ENCODE assay signal across 23 cellular contexts in the genomic region with DNA sequence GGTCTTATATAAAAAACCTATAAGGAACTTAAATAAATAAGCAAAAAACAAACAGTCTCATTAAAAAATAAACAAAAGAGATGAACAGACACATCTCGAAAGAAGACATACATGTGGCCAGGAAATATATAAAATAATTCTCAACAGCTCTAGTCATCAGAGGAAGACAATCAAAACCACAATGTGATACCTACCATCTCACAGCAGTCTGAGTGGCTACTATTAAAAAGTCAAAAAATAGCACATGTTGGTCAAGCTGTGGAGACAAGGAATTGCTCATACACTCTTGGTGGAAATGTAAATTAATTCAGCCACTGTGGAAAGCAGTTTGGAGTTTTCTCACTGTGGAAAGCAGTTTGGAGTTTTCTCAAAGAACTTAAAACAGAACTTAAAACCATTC.
"Had no signal": no experiment of that assay in that cellular context is flagged by ENCODE, and none has a peak within 500 bp of the region (broad histone marks: within the 10 kb centered on the region; RNA-seq: fewer than 3 reads in every experiment).

No MANE protein-coding gene starts in this region.

- H3K4me1 Mint-ChIP-seq: naive B cell had no signal

- H3K36me3 ChIP-seq: esophagus muscularis mucosa, gastrocnemius medialis, heart right ventricle, left lung, lower lobe of right lung had no signal

- H3K4me1 ChIP-seq: foreskin keratinocyte, left lung, lower lobe of right lung had no signal

- ATAC-seq: foreskin keratinocyte, gastrocnemius medialis, heart right ventricle, left cardiac atrium, left lung, left ventricle myocardium superior, lower lobe of right lung, mucosa of descending colon had no signal

- H3K9me3 ChIP-seq: gastrocnemius medialis, lower lobe of right lung had no signal

- H3K4me3 ChIP-seq: coronary artery, dorsolateral prefrontal cortex, esophagus muscularis mucosa, gastrocnemius medialis, heart right ventricle, left lung, lower lobe of right lung, mucosa of descending colon had no signal

- H3K27ac Mint-ChIP-seq: mesothelial cell of epicardium had no signal

- H3K27me3 Mint-ChIP-seq: naive B cell had no signal

- FAIRE-seq: endothelial cell of umbilical vein, islet of Langerhans, keratinocyte had no signal

- H3K36me3 Mint-ChIP-seq: naive B cell had no signal

- H3K27ac ChIP-seq: coronary artery, dorsolateral prefrontal cortex, esophagus muscularis mucosa, foreskin keratinocyte, gastrocnemius medialis, heart right ventricle, left lung, lower lobe of right lung had no signal

- H3K27me3 ChIP-seq: esophagus muscularis mucosa, foreskin keratinocyte, gastrocnemius medialis, heart right ventricle, left lung had no signal

- H3K4me3 Mint-ChIP-seq: mesothelial cell of epicardium, naive B cell had no signal

- DNase-seq: dermis blood vessel endothelial cell; dorsolateral prefrontal cortex; effector CD4-positive, alpha-beta T cell; effector memory CD4-positive, alpha-beta T cell; foreskin keratinocyte; gastrocnemius medialis; glutamatergic neuron; head of caudate nucleus; heart right ventricle; hippocampal formation; left cardiac atrium; left lung; left ventricle myocardium superior; lower lobe of right lung; mesenchymal stem cell; mucosa of descending colon; naive B cell had no signal
